ENCODE assay signal across 1 cellular context in genomic region chr5:181163487-181164075, GRCh38.
TF ChIP-seq lines count a peak whose summit lies in the region.

No MANE protein-coding gene starts in this region.

TF ChIP-seq in endothelial cell of umbilical vein, 7 proteins besides CTCF, POLR2A, EP300 and RAD21:
- TF ChIP-seq MYC (IDR thresholded peaks at IDR 0.05; ENCODE audit: low read depth, low read length) (no peak), JUN (IDR thresholded peaks at IDR 0.05; ENCODE audit: borderline replicate concordance, insufficient read depth, insufficient read length, low read depth) (no peak), EZH2 (IDR thresholded peaks at IDR 0.05; ENCODE audit: borderline replicate concordance, low read depth, low read length, severe bottlenecking) (no peak), FOS (IDR thresholded peaks at IDR 0.05; ENCODE audit: borderline replicate concordance, insufficient read depth, low read length) (no peak), MAX (IDR thresholded peaks at IDR 0.05; ENCODE audit: insufficient read depth, insufficient read length) (no peak), GATA2 (IDR thresholded peaks at IDR 0.05; ENCODE audit: insufficient read depth, insufficient read length, low read depth, low read length) (no peak)
TF ChIP-seq in endothelial cell of umbilical vein: peak in this region for 0.
